In the genomic region with DNA sequence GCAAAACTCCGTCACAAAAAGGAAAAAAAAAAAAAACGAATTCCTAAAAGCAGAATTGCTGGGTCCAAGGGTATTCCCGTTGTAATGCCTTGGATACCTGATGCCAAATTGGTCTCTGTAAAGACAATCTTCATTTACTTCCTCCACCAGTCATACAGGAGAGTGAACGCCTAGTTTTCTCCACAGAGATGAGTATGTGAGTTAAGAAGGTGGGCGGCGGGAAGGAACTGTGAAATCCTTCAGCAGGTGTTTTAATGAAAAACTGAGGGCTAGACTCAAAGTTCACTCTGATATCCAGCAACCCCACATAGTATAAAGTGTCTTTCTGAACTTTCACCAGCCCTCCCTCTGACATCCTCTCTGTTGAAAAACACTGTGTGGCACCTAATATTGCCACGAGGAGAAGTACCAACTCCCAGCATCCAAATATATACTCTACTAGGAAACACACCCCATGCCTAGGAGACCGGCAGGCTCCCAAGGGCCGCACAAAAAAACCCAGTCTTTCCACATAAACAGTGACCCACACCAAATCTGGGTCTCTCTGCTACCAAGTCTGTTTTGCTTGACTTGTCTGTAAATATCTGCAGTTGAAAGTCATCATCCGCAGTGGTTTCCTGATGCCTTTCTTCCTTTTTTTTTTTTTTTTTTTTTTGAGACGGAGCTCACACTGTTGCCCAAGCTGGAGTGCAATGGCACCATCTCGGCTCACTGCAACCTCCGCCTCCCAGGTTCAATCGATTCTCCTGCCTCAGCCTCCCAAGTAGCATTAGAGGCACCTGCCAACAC, we compare ENCODE assay signal across 14 cellular contexts. TPM values are rescaled to one million over a fixed set of nuclear protein-coding genes. Genes with fewer than 3 reads are reported as not detected.
A peak's percentile ranks its signal among the peaks of the same experiment; 100 is the strongest.
DNase-seq lines count a peak whose midpoint lies in the region; ATAC-seq, FAIRE-seq and TF ChIP-seq lines count a peak whose summit lies in the region.
"Had no signal": no experiment of that assay in that cellular context is flagged by ENCODE, and none has a peak within 500 bp of the region (broad histone marks: within the 10 kb centered on the region; RNA-seq: fewer than 3 reads in every experiment).

No MANE protein-coding gene starts in this region.

- FAIRE-seq in GM12891 (lab: Jason Lieb, UNC): no peak

- H3K27ac ChIP-seq in naive thymus-derived CD4-positive, alpha-beta T cell (ENCODE audit: low read depth, low read length): peak overlapping the region; percentile 5
- H3K27ac ChIP-seq: hepatocyte, parathyroid adenoma had no signal

- no peaks in the 10 kb centered on the region for H3K9me3 ChIP-seq in naive thymus-derived CD4-positive, alpha-beta T cell (ENCODE audit: control insufficient read depth in 2 of 3, low read length in 3 of 3)
- H3K9me3 ChIP-seq: Peyer's patch had no signal

- H3K27me3 Mint-ChIP-seq in T-helper 2 cell treated with Interferon-gamma antibody and Interleukin-4, amounts not matched to agents 5 μg/mL and 100 μg/mL, for 36 hours (ENCODE audit: low read depth): no peaks in the 10 kb centered on the region
- no peaks in the 10 kb centered on the region for H3K27me3 Mint-ChIP-seq in activated T-helper 1 cell treated with anti-CD3 and anti-CD28 coated beads, Interleukin-12 subunit alpha, Interleukin-12 subunit beta, Interleukin-2, Interleukin-4 antibody, amounts not matched to agents 30 ng/mL and 10 ng/mL and 1 ng/mL, durations not matched to agents 14 hours and 24 hours and 36 hours (ENCODE audit: insufficient read depth)
- H3K27me3 Mint-ChIP-seq in naive thymus-derived CD4-positive, alpha-beta T cell: no peaks in the 10 kb centered on the region

- CTCF ChIA-PET in naive thymus-derived CD4-positive, alpha-beta T cell (lab: Charles Lee): no interaction called here

- H3K27me3 ChIP-seq in naive thymus-derived CD4-positive, alpha-beta T cell (ENCODE audit: control insufficient read depth in 2 of 2, insufficient read depth in 2 of 2, low read length in 2 of 2): no peaks in the 10 kb centered on the region
- H3K27me3 ChIP-seq: hepatocyte, Peyer's patch had no signal

- peaks cover 19% of the 10 kb centered on the region for H3K36me3 Mint-ChIP-seq in T-helper 2 cell treated with Interferon-gamma antibody and Interleukin-4, amounts not matched to agents 5 μg/mL and 100 μg/mL, for 36 hours (ENCODE audit: low read depth)
- peaks cover 26% of the 10 kb centered on the region for H3K36me3 Mint-ChIP-seq in activated T-helper 1 cell treated with anti-CD3 and anti-CD28 coated beads, Interleukin-12 subunit alpha, Interleukin-12 subunit beta, Interleukin-2, Interleukin-4 antibody, amounts not matched to agents 30 ng/mL and 10 ng/mL and 1 ng/mL, durations not matched to agents 14 hours and 24 hours and 36 hours (ENCODE audit: low read depth)
- H3K36me3 Mint-ChIP-seq in naive thymus-derived CD4-positive, alpha-beta T cell: peaks cover 0 to 29% (median 6%) of the 10 kb centered on the region in 5 donors

- POLR2A ChIA-PET in naive thymus-derived CD4-positive, alpha-beta T cell (lab: Charles Lee): no interaction called here

- DNase-seq in T-helper 2 cell treated with Interferon-gamma antibody and Interleukin-4, amounts not matched to agents 5 μg/mL and 100 μg/mL, for 36 hours (ENCODE audit: low spot score): peak; percentile 11
- DNase-seq in T-helper 2 cell: no peak
- no peak for DNase-seq in GM12891 (ENCODE audit: insufficient read length, low spot score)
- no peak for DNase-seq in activated T-helper 1 cell treated with anti-CD3 and anti-CD28 coated beads, Interleukin-12 subunit alpha, Interleukin-12 subunit beta, Interleukin-2, Interleukin-4 antibody, amounts not matched to agents 30 ng/mL and 10 ng/mL and 1 ng/mL, durations not matched to agents 14 hours and 24 hours and 36 hours (ENCODE audit: low spot score)
- peak in 6 of 9 donors; percentile 15 to 34 (median 24) for DNase-seq in naive thymus-derived CD4-positive, alpha-beta T cell
- DNase-seq in OCI-M2 (lab: John Stamatoyannopoulos, UW; ENCODE audit: unreplicated experiment): no peak
- no peak for DNase-seq in SKM-1 treated with dmso at 0.1 percent for 144 hours (lab: John Stamatoyannopoulos, UW; ENCODE audit: unreplicated experiment)
- DNase-seq: activated gamma-delta T cell treated with Interleukin-2 at 50 U/mL for 16 hours, NCI-H2029, NCI-H526 treated with DMSO at 0.1 percent for 48 hours had no signal

- peaks cover 12 to 61% of the 10 kb centered on the region in 2 donors for H3K4me1 ChIP-seq in naive thymus-derived CD4-positive, alpha-beta T cell (ENCODE audit: control insufficient read depth in 2 of 2, insufficient read depth in 2 of 2, low read length in 2 of 2)

- H3K4me3 Mint-ChIP-seq in T-helper 2 cell treated with Interferon-gamma antibody and Interleukin-4, amounts not matched to agents 5 μg/mL and 100 μg/mL, for 36 hours: peak overlapping the region; percentile 45
- peak overlapping the region; percentile 28 for H3K4me3 Mint-ChIP-seq in activated T-helper 1 cell treated with anti-CD3 and anti-CD28 coated beads, Interleukin-12 subunit alpha, Interleukin-12 subunit beta, Interleukin-2, Interleukin-4 antibody, amounts not matched to agents 30 ng/mL and 10 ng/mL and 1 ng/mL, durations not matched to agents 14 hours and 24 hours and 36 hours
- peak overlapping the region; percentile 56 to 86 (median 77) for H3K4me3 Mint-ChIP-seq in naive thymus-derived CD4-positive, alpha-beta T cell

- H3K4me3 ChIP-seq in naive thymus-derived CD4-positive, alpha-beta T cell (ENCODE audit: low read length): no peak overlapping the region
- H3K4me3 ChIP-seq: hepatocyte, Peyer's patch had no signal

- H3K27ac Mint-ChIP-seq in T-helper 2 cell treated with Interferon-gamma antibody and Interleukin-4, amounts not matched to agents 5 μg/mL and 100 μg/mL, for 36 hours: peak overlapping the region; percentile 83
- peak overlapping the region; percentile 75 for H3K27ac Mint-ChIP-seq in activated T-helper 1 cell treated with anti-CD3 and anti-CD28 coated beads, Interleukin-12 subunit alpha, Interleukin-12 subunit beta, Interleukin-2, Interleukin-4 antibody, amounts not matched to agents 30 ng/mL and 10 ng/mL and 1 ng/mL, durations not matched to agents 14 hours and 24 hours and 36 hours
- H3K27ac Mint-ChIP-seq in naive thymus-derived CD4-positive, alpha-beta T cell: peak overlapping the region; percentile 69 to 98 (median 91)

- peak; percentile 72 for ATAC-seq in naive thymus-derived CD4-positive, alpha-beta T cell
- ATAC-seq in HG03280 (IDR thresholded peaks at IDR 0.05; ENCODE audit: unreplicated experiment): no peak

- peaks cover 34% of the 10 kb centered on the region for H3K4me1 Mint-ChIP-seq in T-helper 2 cell treated with Interferon-gamma antibody and Interleukin-4, amounts not matched to agents 5 μg/mL and 100 μg/mL, for 36 hours (ENCODE audit: low read depth)
- H3K4me1 Mint-ChIP-seq in activated T-helper 1 cell treated with anti-CD3 and anti-CD28 coated beads, Interleukin-12 subunit alpha, Interleukin-12 subunit beta, Interleukin-2, Interleukin-4 antibody, amounts not matched to agents 30 ng/mL and 10 ng/mL and 1 ng/mL, durations not matched to agents 14 hours and 24 hours and 36 hours (ENCODE audit: low read depth): peaks cover 51% of the 10 kb centered on the region
- peaks cover 48 to 88% (median 78%) of the 10 kb centered on the region in 7 donors for H3K4me1 Mint-ChIP-seq in naive thymus-derived CD4-positive, alpha-beta T cell

- H3K36me3 ChIP-seq in naive thymus-derived CD4-positive, alpha-beta T cell (ENCODE audit: control insufficient read depth in 2 of 3, insufficient read depth in 3 of 3, low read length in 3 of 3): no peaks in the 10 kb centered on the region
- H3K36me3 ChIP-seq: Peyer's patch had no signal

- no peak for TF ChIP-seq POLR2A in GM12891 (IDR thresholded peaks at IDR 0.05; ENCODE audit: low read depth, low read length)

- H3K9me3 Mint-ChIP-seq in T-helper 2 cell treated with Interferon-gamma antibody and Interleukin-4, amounts not matched to agents 5 μg/mL and 100 μg/mL, for 36 hours: no peaks in the 10 kb centered on the region
- H3K9me3 Mint-ChIP-seq in activated T-helper 1 cell treated with anti-CD3 and anti-CD28 coated beads, Interleukin-12 subunit alpha, Interleukin-12 subunit beta, Interleukin-2, Interleukin-4 antibody, amounts not matched to agents 30 ng/mL and 10 ng/mL and 1 ng/mL, durations not matched to agents 14 hours and 24 hours and 36 hours: no peaks in the 10 kb centered on the region
- no peaks in the 10 kb centered on the region for H3K9me3 Mint-ChIP-seq in naive thymus-derived CD4-positive, alpha-beta T cell

- intact Hi-C loops in activated T-helper 1 cell treated with anti-CD3 and anti-CD28 coated beads, Interleukin-12 subunit alpha, Interleukin-12 subunit beta, Interleukin-2, Interleukin-4 antibody, amounts not matched to agents 30 ng/mL and 10 ng/mL and 1 ng/mL, durations not matched to agents 14 hours and 24 hours and 36 hours (cut with micrococcal nuclease): no loop called here
- intact Hi-C loops in naive thymus-derived CD4-positive, alpha-beta T cell (cut with micrococcal nuclease): loop anchor here (2.0 to 5.0 kb wide), 2 partner anchors 17 to 55 kb away; no protein-coding TSS in a partner anchor

TF ChIP-seq in GM12891, 5 proteins besides CTCF, POLR2A, EP300 and RAD21:
- no peak for TF ChIP-seq POLR2AphosphoS5 (IDR thresholded peaks at IDR 0.05; ENCODE audit: low read depth, low read length)
- TF ChIP-seq PAX5 (IDR thresholded peaks at IDR 0.05; ENCODE audit: insufficient read depth, low read length, severe bottlenecking): no peak
- TF ChIP-seq POU2F2 (IDR thresholded peaks at IDR 0.05; ENCODE audit: low read depth, low read length): no peak
- TF ChIP-seq SPI1 (IDR thresholded peaks at IDR 0.05; ENCODE audit: low read depth, low read length): peak; percentile 13; the same call in 1 of the 2 replicates
- no peak for TF ChIP-seq TAF1 (IDR thresholded peaks at IDR 0.05; ENCODE audit: low read depth, low read length)

RNA-seq across cellular contexts. Expression of gene FOXN3, which starts 30.3 kb away (rescaled TPM):
- 15.4 TPM for polyA plus RNA-seq in GM12891 (2012; ENCODE audit: low read depth, missing spikeins)
- 86.9 and 97.3 TPM in 2 replicates for total RNA-seq in activated T-helper 1 cell treated with anti-CD3 and anti-CD28 coated beads, Interleukin-12 subunit alpha, Interleukin-12 subunit beta, Interleukin-2, Interleukin-4 antibody, amounts not matched to agents 30 ng/mL and 10 ng/mL and 1 ng/mL, durations not matched to agents 14 hours and 24 hours and 36 hours
- 100 to 1,000 TPM; 103 to 192 (median 149) TPM for total RNA-seq in naive thymus-derived CD4-positive, alpha-beta T cell
- 100 to 1,000 TPM; 120 to 156 TPM for polyA plus RNA-seq in naive thymus-derived CD4-positive, alpha-beta T cell

Comparison
In these comparisons a context has a peak if more than half of its experiments do, and no peak if none do; other contexts are left out.
1. DNase-seq: peak in T-helper 2 cell treated with Interferon-gamma antibody and Interleukin-4, amounts not matched to agents 5 μg/mL and 100 μg/mL, for 36 hours (single experiment) and naive thymus-derived CD4-positive, alpha-beta T cell (6 of 9); none in T-helper 2 cell (0 of 5), GM12891 (single experiment), activated T-helper 1 cell treated with anti-CD3 and anti-CD28 coated beads, Interleukin-12 subunit alpha, Interleukin-12 subunit beta, Interleukin-2, Interleukin-4 antibody, amounts not matched to agents 30 ng/mL and 10 ng/mL and 1 ng/mL, durations not matched to agents 14 hours and 24 hours and 36 hours (single experiment), OCI-M2 (single experiment) and SKM-1 treated with dmso at 0.1 percent for 144 hours (single experiment).
2. Peak in every context shown above with its lines, with median percentiles within 50 percentile points of each other: H3K27ac Mint-ChIP-seq and H3K4me3 Mint-ChIP-seq.